Comparison of ENCODE assay signal across 14 cellular contexts in the genomic region with DNA sequence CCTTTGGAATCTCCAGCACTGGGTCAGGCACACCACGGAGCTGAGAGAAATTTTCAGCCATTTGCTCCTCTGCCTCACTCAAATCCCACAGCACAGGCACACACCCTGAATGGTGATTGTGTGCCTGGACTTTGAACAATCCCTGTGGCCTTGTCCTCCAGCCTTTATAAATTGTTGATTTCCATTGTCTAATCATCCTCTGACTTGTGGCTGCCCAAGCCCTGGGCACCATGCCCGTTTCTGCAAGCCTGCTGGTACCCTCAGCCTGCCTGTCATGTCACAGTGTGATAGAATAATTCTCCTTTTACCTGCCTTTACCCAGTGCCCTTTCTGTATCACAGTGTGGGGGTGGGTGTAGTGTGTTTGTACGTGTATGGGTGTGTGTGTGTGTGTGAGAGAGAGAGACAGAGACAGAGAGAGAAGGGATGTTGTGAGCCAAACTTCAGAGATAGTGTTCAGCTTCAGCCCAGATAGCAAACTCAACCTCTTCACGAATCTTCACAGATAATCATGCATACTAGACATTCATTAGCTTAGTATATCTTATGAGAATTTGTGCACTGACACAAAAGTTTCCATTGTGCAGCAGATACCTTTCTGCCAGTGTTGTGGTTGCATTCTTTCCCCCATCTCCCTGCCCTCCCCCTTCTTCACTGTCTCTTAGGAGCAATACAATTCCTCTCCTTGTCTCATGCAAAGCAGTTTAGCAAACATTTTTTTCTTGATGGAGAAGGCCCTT. TPM values are rescaled to one million over a fixed set of nuclear protein-coding genes. Genes with fewer than 3 reads are reported as not detected.
DNase-seq lines count a peak whose midpoint lies in the region; ATAC-seq and TF ChIP-seq lines count a peak whose summit lies in the region.
"Had no signal": no experiment of that assay in that cellular context is flagged by ENCODE, and none has a peak within 500 bp of the region (broad histone marks: within the 10 kb centered on the region; RNA-seq: fewer than 3 reads in every experiment).

No MANE protein-coding gene starts in this region.

- H3K4me3 ChIP-seq in MG63 (no peak overlapping the region), choroid plexus epithelial cell (ENCODE audit: low read depth, low read length) (no peak overlapping the region), mucosa of descending colon (no peak overlapping the region)
- H3K4me3 ChIP-seq: SJSA1 had no signal

- no peak overlapping the region for H3K4me3 Mint-ChIP-seq in T-helper 2 cell treated with Interferon-gamma antibody and Interleukin-4, amounts not matched to agents 5 μg/mL and 100 μg/mL, for 36 hours
- H3K4me3 Mint-ChIP-seq: activated naive CD8-positive, alpha-beta T cell treated with anti-CD3 and anti-CD28 coated beads, Interleukin-2, amount 50 U/mL, for 24 hours had no signal

- no peak for TF ChIP-seq CTCF in choroid plexus epithelial cell (conservative IDR thresholded peaks at IDR 0.05; ENCODE audit: low read depth, low read length)
- TF ChIP-seq CTCF in mucosa of descending colon (IDR thresholded peaks at IDR 0.05): no peak

- H3K27me3 Mint-ChIP-seq in T-helper 2 cell treated with Interferon-gamma antibody and Interleukin-4, amounts not matched to agents 5 μg/mL and 100 μg/mL, for 36 hours (ENCODE audit: low read depth): peaks cover 3% of the 10 kb centered on the region

- H3K4me1 Mint-ChIP-seq in T-helper 2 cell treated with Interferon-gamma antibody and Interleukin-4, amounts not matched to agents 5 μg/mL and 100 μg/mL, for 36 hours (ENCODE audit: low read depth): no peaks in the 10 kb centered on the region
- H3K4me1 Mint-ChIP-seq: activated naive CD8-positive, alpha-beta T cell treated with anti-CD3 and anti-CD28 coated beads, Interleukin-2, amount 50 U/mL, for 24 hours had no signal

- H3K27ac Mint-ChIP-seq in T-helper 2 cell treated with Interferon-gamma antibody and Interleukin-4, amounts not matched to agents 5 μg/mL and 100 μg/mL, for 36 hours: no peak overlapping the region
- H3K27ac Mint-ChIP-seq: activated naive CD8-positive, alpha-beta T cell treated with anti-CD3 and anti-CD28 coated beads, Interleukin-2, amount 50 U/mL, for 24 hours had no signal

- H3K9me3 Mint-ChIP-seq in T-helper 2 cell treated with Interferon-gamma antibody and Interleukin-4, amounts not matched to agents 5 μg/mL and 100 μg/mL, for 36 hours: no peaks in the 10 kb centered on the region
- H3K9me3 Mint-ChIP-seq: activated naive CD8-positive, alpha-beta T cell treated with anti-CD3 and anti-CD28 coated beads, Interleukin-2, amount 50 U/mL, for 24 hours had no signal

- ATAC-seq in mucosa of descending colon: peak; percentile 93
- ATAC-seq: activated naive CD8-positive, alpha-beta T cell treated with anti-CD3 and anti-CD28 coated beads, Interleukin-2, amount 50 U/mL, for 24 hours had no signal

- intact Hi-C loops in mucosa of descending colon (cut with DNase I, micrococcal nuclease): no loop called here

- peak; percentile 41 for DNase-seq in AG08395 (ENCODE audit: low spot score)
- DNase-seq in MG63: peak; percentile 30
- peak; percentile 44 for DNase-seq in choroid plexus epithelial cell (ENCODE audit: low read depth)
- DNase-seq in mucosa of descending colon: peak; percentile 55 to 69 (median 67)
- DNase-seq in T-helper 2 cell treated with Interferon-gamma antibody and Interleukin-4, amounts not matched to agents 5 μg/mL and 100 μg/mL, for 36 hours (ENCODE audit: low spot score): no peak
- no peak for DNase-seq in activated naive CD4-positive, alpha-beta T cell treated with Interleukin-2 at 50 U/mL for 16 hours
- no peak for DNase-seq in COLO668 (lab: John Stamatoyannopoulos, UW; ENCODE audit: unreplicated experiment)
- no peak for DNase-seq in NCI-H82 treated with DMSO at 0.1 percent for 48 hours (lab: John Stamatoyannopoulos, UW; ENCODE audit: unreplicated experiment)
- DNase-seq: activated CD8-positive, alpha-beta memory T cell treated with anti-CD3 and anti-CD28 coated beads, Interleukin-2, amount 50 U/mL, for 4 hours; activated naive CD8-positive, alpha-beta T cell treated with anti-CD3 and anti-CD28 coated beads, Interleukin-2, amount 50 U/mL, for 24 hours; DND-41; glutamatergic neuron; NCI-H526 treated with DMSO at 0.1 percent for 48 hours had no signal

- no peaks in the 10 kb centered on the region for H3K27me3 ChIP-seq in MG63
- H3K27me3 ChIP-seq: SJSA1 had no signal

- no peaks in the 10 kb centered on the region for H3K9me3 ChIP-seq in MG63
- H3K9me3 ChIP-seq in mucosa of descending colon: no peaks in the 10 kb centered on the region
- H3K9me3 ChIP-seq: SJSA1 had no signal

- H3K36me3 ChIP-seq in MG63 (no peaks in the 10 kb centered on the region), mucosa of descending colon (ENCODE audit: low read depth) (no peaks in the 10 kb centered on the region)
- H3K36me3 ChIP-seq: SJSA1 had no signal

- H3K36me3 Mint-ChIP-seq in T-helper 2 cell treated with Interferon-gamma antibody and Interleukin-4, amounts not matched to agents 5 μg/mL and 100 μg/mL, for 36 hours (ENCODE audit: low read depth): no peaks in the 10 kb centered on the region

- no peaks in the 10 kb centered on the region for H3K4me1 ChIP-seq in mucosa of descending colon (ENCODE audit: low read depth)

RNA-seq across cellular contexts. Expression of a gene that starts 27.8 kb away (rescaled TPM):
- 13.3 and 26.6 TPM in 2 replicates for total RNA-seq in MG63 (2014; rRNA removed; shearing (Covaris generic); ENCODE audit: low replicate concordance)
- 100 to 1,000 TPM in 2 of 3 donors, 10 to 100 TPM in 1; 85.1 to 183 (median 121) TPM for total RNA-seq in mucosa of descending colon

Comparison
In these comparisons a context has a peak if more than half of its experiments do, and no peak if none do; other contexts are left out.
1. DNase-seq: peak in AG08395 (single experiment), MG63 (single experiment), choroid plexus epithelial cell (single experiment) and mucosa of descending colon (3 of 3); none in T-helper 2 cell treated with Interferon-gamma antibody and Interleukin-4, amounts not matched to agents 5 μg/mL and 100 μg/mL, for 36 hours (single experiment), activated naive CD4-positive, alpha-beta T cell treated with Interleukin-2 at 50 U/mL for 16 hours (single experiment), COLO668 (single experiment) and NCI-H82 treated with DMSO at 0.1 percent for 48 hours (single experiment).